Comparison of ENCODE assay signal across 9 cellular contexts in genomic region chr3:126912027-126912422, GRCh38.
DNase-seq lines count a peak whose midpoint lies in the region; ATAC-seq and TF ChIP-seq lines count a peak whose summit lies in the region.
"Had no signal": no experiment of that assay in that cellular context is flagged by ENCODE, and none has a peak within 500 bp of the region (broad histone marks: within the 10 kb centered on the region; RNA-seq: fewer than 3 reads in every experiment).

No MANE protein-coding gene starts in this region.

- no peaks in the 10 kb centered on the region for H3K27me3 ChIP-seq in thymus (ENCODE audit: control insufficient read depth, insufficient read depth)

- no peak for DNase-seq in activated naive CD4-positive, alpha-beta T cell treated with Interleukin-2 at 50 U/mL for 16 hours
- DNase-seq in WTC11 (ENCODE audit: low spot score) (no peak), immature natural killer cell (no peak), NCI-H1048 (lab: John Stamatoyannopoulos, UW) (no peak), HuH-7 (ENCODE audit: low spot score) (no peak)

- peak overlapping the region; percentile 62 for H3K27ac ChIP-seq in thymus (ENCODE audit: low read depth)

- H3K9me3 ChIP-seq in thymus (ENCODE audit: control insufficient read depth), result no peaks in the 10 kb centered on the region

- H3K9me3 Mint-ChIP-seq in activated naive CD4-positive, alpha-beta T cell treated with anti-CD3 and anti-CD28 coated beads, Interleukin-2, amount 50 U/mL, for 24 hours, result no peaks in the 10 kb centered on the region
- H3K9me3 Mint-ChIP-seq in WTC11 (no peaks in the 10 kb centered on the region), immature natural killer cell (peaks cover 0 to 5% (median 0%) of the 10 kb centered on the region in 6 donors)
- H3K9me3 Mint-ChIP-seq: mesothelial cell of epicardium had no signal

- H3K36me3 ChIP-seq in thymus (ENCODE audit: control insufficient read depth, insufficient read depth), result no peaks in the 10 kb centered on the region

- no peak for TF ChIP-seq CTCF in WTC11 (IDR thresholded peaks at IDR 0.05)

- ATAC-seq in WTC11, result no peak
- ATAC-seq in GM18873 (IDR thresholded peaks at IDR 0.05; ENCODE audit: low FRiP score, unreplicated experiment), result no peak

- no peaks in the 10 kb centered on the region for H3K27me3 Mint-ChIP-seq in activated naive CD4-positive, alpha-beta T cell treated with anti-CD3 and anti-CD28 coated beads, Interleukin-2, amount 50 U/mL, for 24 hours
- H3K27me3 Mint-ChIP-seq in WTC11 (ENCODE audit: low read depth) (no peaks in the 10 kb centered on the region), immature natural killer cell (ENCODE audit: low read depth in 3 of 3) (peaks cover 33 to 60% (median 40%) of the 10 kb centered on the region in 3 donors)

- CTCF ChIA-PET in WTC11 (lab: Charles Lee), result interaction anchor here (1.1 to 1.2 kb wide), 2 partner anchors 17 to 160 kb away, joined by 3 read pairs; no protein-coding TSS in a partner anchor

- peaks cover 20% of the 10 kb centered on the region for H3K4me1 ChIP-seq in thymus (ENCODE audit: control insufficient read depth, insufficient read depth, low read length)

- H3K36me3 Mint-ChIP-seq in activated naive CD4-positive, alpha-beta T cell treated with anti-CD3 and anti-CD28 coated beads, Interleukin-2, amount 50 U/mL, for 24 hours, result peaks cover 23% of the 10 kb centered on the region
- H3K36me3 Mint-ChIP-seq in WTC11, result no peaks in the 10 kb centered on the region
- peaks cover 8 to 13% (median 10%) of the 10 kb centered on the region in 3 donors for H3K36me3 Mint-ChIP-seq in immature natural killer cell

- WGBS in thymus, result 77% methylated on average over 9 of the region's 9 CpGs

- POLR2A ChIA-PET in WTC11 (lab: Charles Lee), result no interaction called here

- peak overlapping the region; percentile 43 for H3K27ac Mint-ChIP-seq in activated naive CD4-positive, alpha-beta T cell treated with anti-CD3 and anti-CD28 coated beads, Interleukin-2, amount 50 U/mL, for 24 hours
- H3K27ac Mint-ChIP-seq in WTC11 (0 out of 2 replicates have a peak overlapping the region, but pooled peaks have one; percentile 68), immature natural killer cell (peak overlapping the region in 5 of 6 donors; percentile 77 to 90 (median 79))
- H3K27ac Mint-ChIP-seq: mesothelial cell of epicardium had no signal

- H3K4me3 Mint-ChIP-seq in activated naive CD4-positive, alpha-beta T cell treated with anti-CD3 and anti-CD28 coated beads, Interleukin-2, amount 50 U/mL, for 24 hours, result no peak overlapping the region
- H3K4me3 Mint-ChIP-seq in WTC11 (no peak overlapping the region), immature natural killer cell (peak overlapping the region; percentile 74 to 87 (median 82))
- H3K4me3 Mint-ChIP-seq: mesothelial cell of epicardium had no signal

- peaks cover 29% of the 10 kb centered on the region for H3K4me1 Mint-ChIP-seq in activated naive CD4-positive, alpha-beta T cell treated with anti-CD3 and anti-CD28 coated beads, Interleukin-2, amount 50 U/mL, for 24 hours
- peaks cover 8% of the 10 kb centered on the region for H3K4me1 Mint-ChIP-seq in WTC11
- peaks cover 54 to 59% of the 10 kb centered on the region in 2 donors for H3K4me1 Mint-ChIP-seq in immature natural killer cell
- H3K4me1 Mint-ChIP-seq: mesothelial cell of epicardium had no signal

- no peak overlapping the region for H3K4me3 ChIP-seq in thymus (ENCODE audit: low read length)

TF ChIP-seq in WTC11, 78 proteins besides CTCF, POLR2A, EP300 and RAD21 (continues in another document):
- TF ChIP-seq NFE2L1 (CRISPR knock-in tag; IDR thresholded peaks at IDR 0.05), result no peak
- no peak for TF ChIP-seq ZNF396 (CRISPR knock-in tag; IDR thresholded peaks at IDR 0.05; ENCODE audit: borderline replicate concordance)
- no peak for TF ChIP-seq GABPB1 (CRISPR knock-in tag; IDR thresholded peaks at IDR 0.05)
- TF ChIP-seq, protein P1, sequence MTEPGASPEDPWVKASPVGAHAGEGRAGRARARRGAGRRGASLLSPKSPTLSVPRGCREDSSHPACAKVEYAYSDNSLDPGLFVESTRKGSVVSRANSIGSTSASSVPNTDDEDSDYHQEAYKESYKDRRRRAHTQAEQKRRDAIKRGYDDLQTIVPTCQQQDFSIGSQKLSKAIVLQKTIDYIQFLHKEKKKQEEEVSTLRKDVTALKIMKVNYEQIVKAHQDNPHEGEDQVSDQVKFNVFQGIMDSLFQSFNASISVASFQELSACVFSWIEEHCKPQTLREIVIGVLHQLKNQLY (CRISPR knock-in tag; IDR thresholded peaks at IDR 0.05), result no peak
- no peak for TF ChIP-seq MYBL2 (CRISPR knock-in tag; IDR thresholded peaks at IDR 0.05)
- no peak for TF ChIP-seq KAT7 (CRISPR knock-in tag; IDR thresholded peaks at IDR 0.05; ENCODE audit: borderline replicate concordance)
- TF ChIP-seq, protein P2, sequence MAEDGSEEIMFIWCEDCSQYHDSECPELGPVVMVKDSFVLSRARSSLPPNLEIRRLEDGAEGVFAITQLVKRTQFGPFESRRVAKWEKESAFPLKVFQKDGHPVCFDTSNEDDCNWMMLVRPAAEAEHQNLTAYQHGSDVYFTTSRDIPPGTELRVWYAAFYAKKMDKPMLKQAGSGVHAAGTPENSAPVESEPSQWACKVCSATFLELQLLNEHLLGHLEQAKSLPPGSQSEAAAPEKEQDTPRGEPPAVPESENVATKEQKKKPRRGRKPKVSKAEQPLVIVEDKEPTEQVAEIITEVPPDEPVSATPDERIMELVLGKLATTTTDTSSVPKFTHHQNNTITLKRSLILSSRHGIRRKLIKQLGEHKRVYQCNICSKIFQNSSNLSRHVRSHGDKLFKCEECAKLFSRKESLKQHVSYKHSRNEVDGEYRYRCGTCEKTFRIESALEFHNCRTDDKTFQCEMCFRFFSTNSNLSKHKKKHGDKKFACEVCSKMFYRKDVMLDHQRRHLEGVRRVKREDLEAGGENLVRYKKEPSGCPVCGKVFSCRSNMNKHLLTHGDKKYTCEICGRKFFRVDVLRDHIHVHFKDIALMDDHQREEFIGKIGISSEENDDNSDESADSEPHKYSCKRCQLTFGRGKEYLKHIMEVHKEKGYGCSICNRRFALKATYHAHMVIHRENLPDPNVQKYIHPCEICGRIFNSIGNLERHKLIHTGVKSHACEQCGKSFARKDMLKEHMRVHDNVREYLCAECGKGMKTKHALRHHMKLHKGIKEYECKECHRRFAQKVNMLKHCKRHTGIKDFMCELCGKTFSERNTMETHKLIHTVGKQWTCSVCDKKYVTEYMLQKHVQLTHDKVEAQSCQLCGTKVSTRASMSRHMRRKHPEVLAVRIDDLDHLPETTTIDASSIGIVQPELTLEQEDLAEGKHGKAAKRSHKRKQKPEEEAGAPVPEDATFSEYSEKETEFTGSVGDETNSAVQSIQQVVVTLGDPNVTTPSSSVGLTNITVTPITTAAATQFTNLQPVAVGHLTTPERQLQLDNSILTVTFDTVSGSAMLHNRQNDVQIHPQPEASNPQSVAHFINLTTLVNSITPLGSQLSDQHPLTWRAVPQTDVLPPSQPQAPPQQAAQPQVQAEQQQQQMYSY (CRISPR knock-in tag; IDR thresholded peaks at IDR 0.05), result no peak
- no peak for TF ChIP-seq ZNF416 (CRISPR knock-in tag; IDR thresholded peaks at IDR 0.05)
- TF ChIP-seq, protein P3, sequence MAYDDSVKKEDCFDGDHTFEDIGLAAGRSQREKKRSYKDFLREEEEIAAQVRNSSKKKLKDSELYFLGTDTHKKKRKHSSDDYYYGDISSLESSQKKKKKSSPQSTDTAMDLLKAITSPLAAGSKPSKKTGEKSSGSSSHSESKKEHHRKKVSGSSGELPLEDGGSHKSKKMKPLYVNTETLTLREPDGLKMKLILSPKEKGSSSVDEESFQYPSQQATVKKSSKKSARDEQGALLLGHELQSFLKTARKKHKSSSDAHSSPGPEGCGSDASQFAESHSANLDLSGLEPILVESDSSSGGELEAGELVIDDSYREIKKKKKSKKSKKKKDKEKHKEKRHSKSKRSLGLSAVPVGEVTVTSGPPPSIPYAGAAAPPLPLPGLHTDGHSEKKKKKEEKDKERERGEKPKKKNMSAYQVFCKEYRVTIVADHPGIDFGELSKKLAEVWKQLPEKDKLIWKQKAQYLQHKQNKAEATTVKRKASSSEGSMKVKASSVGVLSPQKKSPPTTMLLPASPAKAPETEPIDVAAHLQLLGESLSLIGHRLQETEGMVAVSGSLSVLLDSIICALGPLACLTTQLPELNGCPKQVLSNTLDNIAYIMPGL (CRISPR knock-in tag; IDR thresholded peaks at IDR 0.05), result no peak
- TF ChIP-seq CREB1 (CRISPR knock-in tag; IDR thresholded peaks at IDR 0.05), result no peak
- no peak for TF ChIP-seq ELF4 (CRISPR knock-in tag; IDR thresholded peaks at IDR 0.05; ENCODE audit: low read depth)
- TF ChIP-seq, protein P4, sequence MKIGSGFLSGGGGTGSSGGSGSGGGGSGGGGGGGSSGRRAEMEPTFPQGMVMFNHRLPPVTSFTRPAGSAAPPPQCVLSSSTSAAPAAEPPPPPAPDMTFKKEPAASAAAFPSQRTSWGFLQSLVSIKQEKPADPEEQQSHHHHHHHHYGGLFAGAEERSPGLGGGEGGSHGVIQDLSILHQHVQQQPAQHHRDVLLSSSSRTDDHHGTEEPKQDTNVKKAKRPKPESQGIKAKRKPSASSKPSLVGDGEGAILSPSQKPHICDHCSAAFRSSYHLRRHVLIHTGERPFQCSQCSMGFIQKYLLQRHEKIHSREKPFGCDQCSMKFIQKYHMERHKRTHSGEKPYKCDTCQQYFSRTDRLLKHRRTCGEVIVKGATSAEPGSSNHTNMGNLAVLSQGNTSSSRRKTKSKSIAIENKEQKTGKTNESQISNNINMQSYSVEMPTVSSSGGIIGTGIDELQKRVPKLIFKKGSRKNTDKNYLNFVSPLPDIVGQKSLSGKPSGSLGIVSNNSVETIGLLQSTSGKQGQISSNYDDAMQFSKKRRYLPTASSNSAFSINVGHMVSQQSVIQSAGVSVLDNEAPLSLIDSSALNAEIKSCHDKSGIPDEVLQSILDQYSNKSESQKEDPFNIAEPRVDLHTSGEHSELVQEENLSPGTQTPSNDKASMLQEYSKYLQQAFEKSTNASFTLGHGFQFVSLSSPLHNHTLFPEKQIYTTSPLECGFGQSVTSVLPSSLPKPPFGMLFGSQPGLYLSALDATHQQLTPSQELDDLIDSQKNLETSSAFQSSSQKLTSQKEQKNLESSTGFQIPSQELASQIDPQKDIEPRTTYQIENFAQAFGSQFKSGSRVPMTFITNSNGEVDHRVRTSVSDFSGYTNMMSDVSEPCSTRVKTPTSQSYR (CRISPR knock-in tag; IDR thresholded peaks at IDR 0.05), result no peak
- no peak for TF ChIP-seq FOXJ3 (CRISPR knock-in tag; IDR thresholded peaks at IDR 0.05; ENCODE audit: borderline replicate concordance)
- TF ChIP-seq ESRRA (CRISPR knock-in tag; IDR thresholded peaks at IDR 0.05; ENCODE audit: borderline replicate concordance), result no peak
- no peak for TF ChIP-seq SP1 (CRISPR knock-in tag; conservative IDR thresholded peaks at IDR 0.05)
- TF ChIP-seq, protein P5, sequence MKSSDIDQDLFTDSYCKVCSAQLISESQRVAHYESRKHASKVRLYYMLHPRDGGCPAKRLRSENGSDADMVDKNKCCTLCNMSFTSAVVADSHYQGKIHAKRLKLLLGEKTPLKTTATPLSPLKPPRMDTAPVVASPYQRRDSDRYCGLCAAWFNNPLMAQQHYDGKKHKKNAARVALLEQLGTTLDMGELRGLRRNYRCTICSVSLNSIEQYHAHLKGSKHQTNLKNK (CRISPR knock-in tag; IDR thresholded peaks at IDR 0.05), result no peak
- TF ChIP-seq JAZF1 (CRISPR knock-in tag; IDR thresholded peaks at IDR 0.05), result no peak

Comparison
In these comparisons a context has a peak if more than half of its experiments do, and no peak if none do; other contexts are left out.
1. H3K4me3 Mint-ChIP-seq: peak in immature natural killer cell (5 of 5); none in activated naive CD4-positive, alpha-beta T cell treated with anti-CD3 and anti-CD28 coated beads, Interleukin-2, amount 50 U/mL, for 24 hours (single experiment) and WTC11 (single experiment).
2. Peak in every context shown above with its lines, with median percentiles within 50 percentile points of each other: H3K27ac Mint-ChIP-seq.